In the genomic region with DNA sequence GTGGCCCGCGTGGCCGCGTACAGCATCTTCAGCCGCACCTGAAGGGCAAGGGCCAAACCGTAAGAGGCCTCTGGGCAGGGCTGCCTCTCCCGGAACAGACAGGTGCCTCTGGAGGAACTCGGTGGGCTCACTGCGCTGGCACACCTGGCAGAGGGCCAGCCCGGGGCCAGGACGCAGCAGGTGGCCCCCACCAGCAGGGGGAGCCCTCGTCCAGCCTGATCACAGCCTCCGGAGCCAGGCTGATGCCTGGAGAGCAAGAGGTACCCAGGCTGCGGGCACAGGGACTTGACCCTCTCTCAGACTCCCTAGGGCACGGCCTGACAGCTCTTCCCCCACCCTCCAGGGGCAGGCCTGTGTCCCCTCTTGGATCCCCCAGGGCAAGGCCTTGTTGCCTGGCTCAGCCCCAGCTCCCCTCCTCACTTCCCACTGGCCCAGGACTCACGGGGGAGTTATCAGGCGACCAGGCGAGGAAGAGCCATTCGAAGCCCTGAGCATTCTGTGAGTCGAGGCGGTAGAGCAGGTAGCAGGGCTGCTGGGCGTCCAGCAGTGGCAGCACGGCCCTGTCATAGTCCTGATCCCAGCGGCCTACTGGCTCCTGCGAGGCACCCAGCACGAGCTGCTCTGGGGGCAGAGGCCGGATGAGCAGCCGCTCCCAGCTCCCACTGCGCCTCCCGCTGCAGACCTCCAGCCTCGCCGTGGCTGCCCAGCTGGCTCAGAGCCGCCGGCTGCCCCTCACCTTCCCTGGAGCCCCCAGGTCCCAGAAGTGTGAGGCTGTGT, we compare ENCODE assay signal across 8 cellular contexts.
DNase-seq lines count a peak whose midpoint lies in the region; ATAC-seq lines count a peak whose summit lies in the region.

No MANE protein-coding gene starts in this region.

- DNase-seq in NCI-H2029 (lab: John Stamatoyannopoulos, UW) (peak; percentile 20), NCI-H2029 treated with DMSO at 0.1 percent for 48 hours (lab: John Stamatoyannopoulos, UW) (no peak), NCI-H1105 treated with DMSO at 0.1 percent for 48 hours (lab: John Stamatoyannopoulos, UW) (peak; percentile 26), midbrain (lab: John Stamatoyannopoulos, UW) (peak; percentile 7)
- peak; percentile 93 for DNase-seq in activated CD4-positive, alpha-beta T cell treated with anti-CD3 and anti-CD28 coated beads for 48 hours
- DNase-seq in stimulated activated CD8-positive, alpha-beta memory T cell treated with anti-CD3 and anti-CD28 coated beads, Interleukin-4, amount 100 ng/mL, for 48 hours: peak; percentile 96

- ATAC-seq in GM19397 (IDR thresholded peaks at IDR 0.05; ENCODE audit: unreplicated experiment): no peak

- H3K27ac ChIP-seq in cingulate gyrus (ENCODE audit: low read depth, low read length): peak overlapping the region; percentile 19
